8 cellular contexts compared by ENCODE assay signal in the genomic region with DNA sequence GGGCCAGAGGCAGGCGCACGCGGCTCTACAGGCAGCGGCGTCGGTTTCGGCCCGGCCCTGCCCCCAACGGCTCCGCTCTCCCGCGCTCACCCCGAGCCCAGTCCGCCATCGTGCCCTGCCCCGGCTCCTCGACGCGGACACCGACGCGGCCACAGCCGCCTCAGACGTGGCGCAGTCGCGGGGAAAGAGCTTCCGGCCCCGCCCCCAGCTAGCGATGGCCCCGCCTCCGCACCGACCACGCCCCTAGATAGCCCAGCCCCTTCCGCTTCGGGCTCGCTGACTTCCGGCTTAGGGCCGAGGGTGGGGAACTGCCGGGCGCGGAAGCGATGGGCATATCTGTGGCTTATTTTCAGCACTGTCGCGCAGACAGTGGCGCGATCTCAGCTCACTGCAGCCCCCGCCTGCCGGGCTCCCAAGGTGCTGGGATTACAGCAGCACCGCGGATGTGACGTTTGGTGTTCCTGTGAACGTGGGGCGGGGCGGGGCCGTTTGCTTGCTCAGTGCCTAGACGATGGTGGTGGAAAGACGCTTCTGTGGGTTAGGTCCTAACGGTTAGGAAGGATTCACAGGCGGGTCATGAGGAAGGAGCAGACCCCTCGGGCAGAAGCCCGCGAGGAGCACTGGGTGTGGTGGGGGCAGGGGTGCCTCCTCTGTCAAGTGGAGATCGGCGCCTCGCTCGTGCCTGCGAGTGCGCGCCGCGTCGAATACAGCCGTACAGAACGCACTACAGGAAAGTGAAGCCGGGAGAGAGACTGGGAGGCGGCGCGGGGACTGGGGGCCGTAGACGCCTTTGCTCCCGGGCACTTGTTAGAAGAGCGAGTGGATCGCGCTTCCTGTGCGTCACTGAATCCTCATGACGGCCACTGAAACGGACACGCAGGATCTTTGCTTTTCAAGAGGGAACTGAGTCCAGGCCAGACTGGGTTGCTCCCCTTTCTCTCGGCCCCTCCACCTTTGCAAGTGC. TPM values are rescaled to one million over a fixed set of nuclear protein-coding genes. Genes with fewer than 3 reads are reported as not detected.
DNase-seq lines count a peak whose midpoint lies in the region; TF ChIP-seq lines count a peak whose summit lies in the region.

A gene with protein sequence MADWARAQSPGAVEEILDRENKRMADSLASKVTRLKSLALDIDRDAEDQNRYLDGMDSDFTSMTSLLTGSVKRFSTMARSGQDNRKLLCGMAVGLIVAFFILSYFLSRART (minus strand): TSS at position 187 of the 964 bp plus-strand sequence. CDS start 78 bp downstream, at position 109.
A gene (plus strand): TSS at position 496 of the 964 bp plus-strand sequence. CDS start 1,147 bp downstream, outside the sequence.

- H3K27me3 ChIP-seq in HAP-1 (ENCODE audit: low read depth), result no peaks in the 10 kb centered on the region
- H3K27me3 ChIP-seq in MM.1S (replicated peaks; ENCODE audit: insufficient read depth, low read length), result no peaks in the 10 kb centered on the region
- no peaks in the 10 kb centered on the region for H3K27me3 ChIP-seq in neural cell (ENCODE audit: insufficient read depth, low read depth, low read length)
- no peaks in the 10 kb centered on the region for H3K27me3 ChIP-seq in stomach

- intact Hi-C loops in stomach (cut with DNase I; ENCODE audit: low total_unique reads), result no loop called here

- H3K4me3 ChIP-seq in HAP-1 (peak within 1 kb of the TSS; percentile 91), MM.1S (ENCODE audit: low read length) (peak within 1 kb of the TSS; percentile 97), neural cell (ENCODE audit: low read length) (peak within 1 kb of the TSS; percentile 97), stomach (peak within 1 kb of the TSS; percentile 82 to 100 (median 92))

- TF ChIP-seq RAD21 in neural cell (conservative IDR thresholded peaks at IDR 0.05), result peak; percentile 29

- peak; percentile 96 to 98 for DNase-seq in HAP-1 (ENCODE audit: low spot score in 2 of 2)
- peak; percentile 97 for DNase-seq in MM.1S
- peak; percentile 84 for DNase-seq in SIG-M5 (lab: John Stamatoyannopoulos, UW)
- DNase-seq in activated gamma-delta T cell (lab: John Stamatoyannopoulos, UW), result peak; percentile 94
- DNase-seq in fibroblast of the conjunctiva (ENCODE audit: low read depth), result peak; percentile 98
- peak; percentile 93 for DNase-seq in stomach

- H3K9me2 ChIP-seq in MM.1S (replicated peaks; ENCODE audit: insufficient read depth, low read length) (no peaks in the 10 kb centered on the region), neural cell (ENCODE audit: insufficient read depth, low read length) (no peaks in the 10 kb centered on the region)

- TF ChIP-seq CTCF in MM.1S (IDR thresholded peaks at IDR 0.05; ENCODE audit: low read length) (no peak), neural cell (IDR thresholded peaks at IDR 0.05; ENCODE audit: poor library complexity, severe bottlenecking) (no peak), stomach (IDR thresholded peaks at IDR 0.05) (no peak)

- H3K4me1 ChIP-seq in ES-I3 (ENCODE audit: insufficient read depth, low read length), result peaks cover 13% of the 10 kb centered on the region; the same call in 1 of the 2 replicates
- peaks cover 6% of the 10 kb centered on the region for H3K4me1 ChIP-seq in HAP-1
- H3K4me1 ChIP-seq in MM.1S (ENCODE audit: low read length), result peaks cover 16% of the 10 kb centered on the region
- H3K4me1 ChIP-seq in stomach, result peaks cover 31 to 74% (median 61%) of the 10 kb centered on the region in 4 donors

- H3K36me3 ChIP-seq in ES-I3 (ENCODE audit: insufficient read depth, low read length) (peaks cover 18% of the 10 kb centered on the region), HAP-1 (replicated peaks) (peaks cover 46% of the 10 kb centered on the region), MM.1S (replicated peaks; ENCODE audit: insufficient read depth, low read length) (peaks cover 9% of the 10 kb centered on the region; the same call in 1 of the 2 replicates), neural cell (ENCODE audit: insufficient read depth, low read length) (no peaks in the 10 kb centered on the region), stomach (peaks cover 33 to 64% (median 62%) of the 10 kb centered on the region in 4 donors)

- H2AFZ ChIP-seq in MM.1S (ENCODE audit: low read length), result peak within 1 kb of the TSS; percentile 72
- peak within 1 kb of the TSS; percentile 57 for H2AFZ ChIP-seq in neural cell (ENCODE audit: low read depth, low read length)

- in situ Hi-C loops in HAP-1 (cut with MboI; ENCODE audit: low sequenced_read_pairs), result no loop called here

- H3K27ac ChIP-seq in MM.1S (ENCODE audit: low read length) (peak within 1 kb of the TSS; percentile 100), neural cell (ENCODE audit: low read length) (peak within 1 kb of the TSS; percentile 96), stomach (peak within 1 kb of the TSS; percentile 96 to 100 (median 99))

- peak within 1 kb of the TSS; percentile 97 for H3K4me2 ChIP-seq in MM.1S (ENCODE audit: low read depth, low read length)
- H3K4me2 ChIP-seq in neural cell (ENCODE audit: low read length), result peak within 1 kb of the TSS; percentile 98

- H4K20me1 ChIP-seq in MM.1S (ENCODE audit: insufficient read depth, low read length), result no peaks in the 10 kb centered on the region; the same call in 1 of the 2 replicates
- H4K20me1 ChIP-seq in neural cell (ENCODE audit: insufficient read depth), result peaks cover 3% of the 10 kb centered on the region

- peaks cover 10% of the 10 kb centered on the region for H3F3A ChIP-seq in MM.1S (ENCODE audit: insufficient read depth, low read length)
- H3F3A ChIP-seq in neural cell (ENCODE audit: insufficient read depth, low read length, poor library complexity, severe bottlenecking), result no peaks in the 10 kb centered on the region

- WGBS in stomach, 5 donors, result 0 to 1% (median 0%) methylated on average over 41 to 90 of the region's 90 CpGs

- H3K9me3 ChIP-seq in ES-I3 (ENCODE audit: control insufficient read depth, insufficient read depth, low read length) (no peaks in the 10 kb centered on the region), HAP-1 (no peaks in the 10 kb centered on the region), MM.1S (replicated peaks; ENCODE audit: insufficient read depth, low read length) (no peaks in the 10 kb centered on the region), neural cell (ENCODE audit: low read length) (no peaks in the 10 kb centered on the region), stomach (no peaks in the 10 kb centered on the region)

- H3K9ac ChIP-seq in ES-I3 (ENCODE audit: low read depth, low read length), result peak within 1 kb of the TSS; percentile 95
- H3K9ac ChIP-seq in MM.1S (ENCODE audit: low read length), result peak within 1 kb of the TSS; percentile 98
- H3K9ac ChIP-seq in neural cell (ENCODE audit: low read length), result peak within 1 kb of the TSS; percentile 98

- H3K79me2 ChIP-seq in MM.1S (ENCODE audit: low read length) (peaks cover 61% of the 10 kb centered on the region), neural cell (replicated peaks; ENCODE audit: insufficient read depth, low read length) (peaks cover 30% of the 10 kb centered on the region)

- TF ChIP-seq EP300 in neural cell (conservative IDR thresholded peaks at IDR 0.05; ENCODE audit: poor library complexity, severe bottlenecking), result peak; percentile 51
- peak; percentile 1 for TF ChIP-seq EP300 in stomach (IDR thresholded peaks at IDR 0.05)

- TF ChIP-seq POLR2A in stomach (IDR thresholded peaks at IDR 0.05), result peak in 2 of 4 donors; percentile 51 to 91

TF ChIP-seq in neural cell, 6 proteins besides CTCF, POLR2A, EP300 and RAD21:
- TF ChIP-seq SMC3 (conservative IDR thresholded peaks at IDR 0.05; ENCODE audit: poor library complexity) (peak; percentile 34), EZH2 (IDR thresholded peaks at IDR 0.05; ENCODE audit: borderline replicate concordance, insufficient read depth, low read length, poor library complexity, severe bottlenecking) (no peak), MXI1 (conservative IDR thresholded peaks at IDR 0.05; ENCODE audit: poor library complexity, severe bottlenecking) (peak; percentile 71), POLR2AphosphoS5 (IDR thresholded peaks at IDR 0.05) (peak; percentile 94), TAF1 (IDR thresholded peaks at IDR 0.05; ENCODE audit: low read depth) (peak; percentile 71)
- TF ChIP-seq, protein P1, sequence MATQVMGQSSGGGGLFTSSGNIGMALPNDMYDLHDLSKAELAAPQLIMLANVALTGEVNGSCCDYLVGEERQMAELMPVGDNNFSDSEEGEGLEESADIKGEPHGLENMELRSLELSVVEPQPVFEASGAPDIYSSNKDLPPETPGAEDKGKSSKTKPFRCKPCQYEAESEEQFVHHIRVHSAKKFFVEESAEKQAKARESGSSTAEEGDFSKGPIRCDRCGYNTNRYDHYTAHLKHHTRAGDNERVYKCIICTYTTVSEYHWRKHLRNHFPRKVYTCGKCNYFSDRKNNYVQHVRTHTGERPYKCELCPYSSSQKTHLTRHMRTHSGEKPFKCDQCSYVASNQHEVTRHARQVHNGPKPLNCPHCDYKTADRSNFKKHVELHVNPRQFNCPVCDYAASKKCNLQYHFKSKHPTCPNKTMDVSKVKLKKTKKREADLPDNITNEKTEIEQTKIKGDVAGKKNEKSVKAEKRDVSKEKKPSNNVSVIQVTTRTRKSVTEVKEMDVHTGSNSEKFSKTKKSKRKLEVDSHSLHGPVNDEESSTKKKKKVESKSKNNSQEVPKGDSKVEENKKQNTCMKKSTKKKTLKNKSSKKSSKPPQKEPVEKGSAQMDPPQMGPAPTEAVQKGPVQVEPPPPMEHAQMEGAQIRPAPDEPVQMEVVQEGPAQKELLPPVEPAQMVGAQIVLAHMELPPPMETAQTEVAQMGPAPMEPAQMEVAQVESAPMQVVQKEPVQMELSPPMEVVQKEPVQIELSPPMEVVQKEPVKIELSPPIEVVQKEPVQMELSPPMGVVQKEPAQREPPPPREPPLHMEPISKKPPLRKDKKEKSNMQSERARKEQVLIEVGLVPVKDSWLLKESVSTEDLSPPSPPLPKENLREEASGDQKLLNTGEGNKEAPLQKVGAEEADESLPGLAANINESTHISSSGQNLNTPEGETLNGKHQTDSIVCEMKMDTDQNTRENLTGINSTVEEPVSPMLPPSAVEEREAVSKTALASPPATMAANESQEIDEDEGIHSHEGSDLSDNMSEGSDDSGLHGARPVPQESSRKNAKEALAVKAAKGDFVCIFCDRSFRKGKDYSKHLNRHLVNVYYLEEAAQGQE (IDR thresholded peaks at IDR 0.05; ENCODE audit: borderline replicate concordance), result peak; percentile 68

RNA-seq across cellular contexts. Expression of the first gene that starts in this region (rescaled TPM):
- polyA plus RNA-seq in neural cell (6.7 and 7.6 TPM in 2 replicates), stomach (10 to 100 TPM; 21.8 to 38.3 (median 28.1) TPM)
- polyA minus RNA-seq in neural cell, result 7.8 and 9.8 TPM in 2 replicates
- 10 to 100 TPM in 4 of 5 donors, 1 to 10 TPM in 1; 7.0 to 36.5 (median 25.0) TPM for total RNA-seq in stomach

RNA-seq across cellular contexts. Expression of the second gene that starts in this region (rescaled TPM):
- polyA plus RNA-seq in neural cell (128 and 152 TPM in 2 replicates), stomach (10 to 100 TPM; 39.2 to 60.8 (median 53.5) TPM)
- 66.2 and 82.0 TPM in 2 replicates for polyA minus RNA-seq in neural cell
- total RNA-seq in stomach, result 100 to 1,000 TPM in 2 of 5 donors, 10 to 100 TPM in 3; 45.2 to 262 (median 72.3) TPM

Comparison
In these comparisons a context has a peak if more than half of its experiments do, and no peak if none do; other contexts are left out.
1. Peak in every context shown above with its lines: DNase-seq, H3K4me3 ChIP-seq and H3K27ac ChIP-seq.